Comparison of ENCODE assay signal across 8 cellular contexts in genomic region chr21:28598214-28598613, GRCh38.
"Had no signal": no experiment of that assay in that cellular context is flagged by ENCODE, and none has a peak within 500 bp of the region (broad histone marks: within the 10 kb centered on the region; RNA-seq: fewer than 3 reads in every experiment).

No MANE protein-coding gene starts in this region.

- H3K4me3 ChIP-seq: GM23248, HAP-1 had no signal

- H3K4me1 ChIP-seq: HAP-1 had no signal

- H3K9me3 ChIP-seq: HAP-1 had no signal

- H3K9ac ChIP-seq: GM23248 had no signal

- ATAC-seq: HCT116, HepG2 had no signal

- H2AFZ ChIP-seq: GM23248 had no signal

- DNase-seq: GM23248, GOT3, H7, HFFc6 had no signal

- H3K36me3 ChIP-seq: HAP-1 had no signal

- H3K27ac ChIP-seq: GM23248, HL-60 had no signal
